Comparison of ENCODE assay signal across 22 cellular contexts in the genomic region with DNA sequence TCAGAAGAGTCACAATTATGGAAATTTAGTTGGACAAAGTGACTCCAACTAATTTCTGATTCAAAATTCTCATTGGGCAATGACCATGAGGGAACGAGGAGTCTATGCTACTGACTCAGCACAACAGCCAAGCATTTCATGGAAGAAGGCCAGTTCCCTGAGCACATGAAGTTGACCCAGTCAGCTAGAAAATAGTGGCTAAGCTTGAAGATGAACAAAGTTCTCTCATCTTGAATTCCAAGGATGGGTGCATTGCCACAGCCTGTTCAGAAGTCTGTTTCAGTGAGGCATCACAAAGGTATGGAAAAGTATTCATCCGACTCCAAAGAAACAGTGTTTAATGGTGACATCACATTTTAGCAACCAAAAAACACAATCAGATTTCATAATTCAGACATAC.
DNase-seq lines count a peak whose midpoint lies in the region; ATAC-seq, FAIRE-seq and TF ChIP-seq lines count a peak whose summit lies in the region.
"Had no signal": no experiment of that assay in that cellular context is flagged by ENCODE, and none has a peak within 500 bp of the region (broad histone marks: within the 10 kb centered on the region; RNA-seq: fewer than 3 reads in every experiment).

No MANE protein-coding gene starts in this region.

- H3K27me3 ChIP-seq in bronchial epithelial cell (ENCODE audit: control insufficient read depth, insufficient read depth, low read length) (no peaks in the 10 kb centered on the region), hepatocyte (no peaks in the 10 kb centered on the region)
- H3K27me3 ChIP-seq: esophagus muscularis mucosa, heart left ventricle had no signal

- H3K4me3 ChIP-seq in bronchial epithelial cell (ENCODE audit: low read depth, low read length): no peak overlapping the region
- no peak overlapping the region for H3K4me3 ChIP-seq in hepatocyte
- H3K4me3 ChIP-seq: esophagus muscularis mucosa, heart left ventricle had no signal

- no peak for FAIRE-seq in bronchial epithelial cell (lab: Jason Lieb, UNC)
- FAIRE-seq: TTC549 had no signal

- H3K4me2 ChIP-seq in hepatocyte: no peak overlapping the region

- no peaks in the 10 kb centered on the region for H3K9me2 ChIP-seq in hepatocyte (replicated peaks; ENCODE audit: insufficient read depth)

- TF ChIP-seq CTCF in bronchial epithelial cell (IDR thresholded peaks at IDR 0.05; ENCODE audit: insufficient read depth, low read length, severe bottlenecking) (no peak), hepatocyte (IDR thresholded peaks at IDR 0.05; ENCODE audit: poor library complexity) (no peak)

- intact Hi-C loops in posterior cingulate gyrus (cut with DNase I): no loop called here

- H3K27ac ChIP-seq in hepatocyte: no peak overlapping the region
- H3K27ac ChIP-seq: esophagus muscularis mucosa, heart left ventricle had no signal

- H3K79me2 ChIP-seq in hepatocyte: no peaks in the 10 kb centered on the region

- H4K20me1 ChIP-seq in hepatocyte (ENCODE audit: insufficient read depth, poor library complexity, severe bottlenecking): no peaks in the 10 kb centered on the region

- no peaks in the 10 kb centered on the region for H3K4me1 ChIP-seq in hepatocyte (ENCODE audit: insufficient read depth)
- H3K4me1 ChIP-seq: esophagus muscularis mucosa, heart left ventricle had no signal

- 82% methylated on average over 2 of the region's 2 CpGs for WGBS in hepatocyte (ENCODE audit: low lambda C conversion rate, missing lambda C conversion rate)

- no peak overlapping the region for H2AFZ ChIP-seq in hepatocyte

- ATAC-seq in HG03520 (IDR thresholded peaks at IDR 0.05; ENCODE audit: unreplicated experiment): no peak
- ATAC-seq: activated naive CD8-positive, alpha-beta T cell treated with anti-CD3 and anti-CD28 coated beads, Interleukin-2, amount 50 U/mL, for 24 hours; activated T-helper 17 cell treated with anti-CD3 and anti-CD28 coated beads, Interleukin-2, amount 50 U/mL, for 72 hours; HCT116; heart left ventricle had no signal

- no peaks in the 10 kb centered on the region for H3K36me3 ChIP-seq in bronchial epithelial cell (ENCODE audit: control insufficient read depth, insufficient read depth, low read length)
- no peaks in the 10 kb centered on the region for H3K36me3 ChIP-seq in hepatocyte (replicated peaks; ENCODE audit: insufficient read depth, low read depth)
- H3K36me3 ChIP-seq: esophagus muscularis mucosa, heart left ventricle had no signal

- no peaks in the 10 kb centered on the region for H3K9me3 ChIP-seq in hepatocyte (ENCODE audit: low read depth)
- H3K9me3 ChIP-seq: esophagus muscularis mucosa, heart left ventricle had no signal

- DNase-seq in NCI-H226 (peak; percentile 71), bronchial epithelial cell (ENCODE audit: low read depth) (peak; percentile 56), hepatocyte (ENCODE audit: low spot score) (peak; percentile 9), stromal cell of bone marrow (ENCODE audit: low read depth) (peak; percentile 33), posterior cingulate gyrus (no peak), inferior parietal cortex (ENCODE audit: extremely low spot score) (no peak)
- DNase-seq: activated CD4-positive, alpha-beta T cell treated with anti-CD3 and anti-CD28 coated beads, Interleukin-2, amount 10 ng/mL, durations not matched to agents 24 days and 14 days; activated naive CD8-positive, alpha-beta T cell treated with anti-CD3 and anti-CD28 coated beads, Interleukin-2, amount 50 U/mL, for 24 hours; AML-193; cerebellar nuclear complex; DND-41; effector CD4-positive, alpha-beta T cell; heart left ventricle; immature natural killer cell; NCI-H1694 treated with DMSO at 0.1 percent for 48 hours; SHP77; stimulated activated CD8-positive, alpha-beta memory T cell treated with anti-CD3 and anti-CD28 coated beads, Interleukin-4, amount 100 ng/mL, for 48 hours had no signal

Comparison
In these comparisons a context has a peak if more than half of its experiments do, and no peak if none do; other contexts are left out.
1. DNase-seq: peak in NCI-H226 (single experiment), bronchial epithelial cell (single experiment), hepatocyte (single experiment) and stromal cell of bone marrow (single experiment); none in posterior cingulate gyrus (0 of 10) and inferior parietal cortex (single experiment).